In the genomic region with DNA sequence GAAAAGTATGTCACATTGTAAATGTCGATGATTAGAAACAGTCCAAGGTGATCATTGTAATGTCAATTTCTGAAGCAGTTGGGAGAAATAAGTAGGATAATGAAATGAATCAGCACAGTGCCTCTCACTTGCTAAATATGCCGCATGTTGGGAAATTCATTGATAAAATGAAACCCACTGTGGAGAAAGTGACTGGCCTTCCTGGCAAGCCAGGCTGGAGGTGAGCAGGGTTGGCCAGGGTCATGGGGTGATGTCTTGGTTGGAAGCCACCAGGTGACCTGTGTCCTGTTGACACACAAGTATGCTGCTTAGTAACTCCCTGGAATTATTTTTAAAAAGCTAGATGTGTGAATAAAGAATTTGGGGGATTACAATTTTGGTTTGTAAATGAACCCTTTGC, we compare ENCODE assay signal across 8 cellular contexts. TPM values are rescaled to one million over a fixed set of nuclear protein-coding genes. Genes with fewer than 3 reads are reported as not detected.
"Had no signal": no experiment of that assay in that cellular context is flagged by ENCODE, and none has a peak within 500 bp of the region (broad histone marks: within the 10 kb centered on the region; RNA-seq: fewer than 3 reads in every experiment).

No MANE protein-coding gene starts in this region.

- H3K9me3 ChIP-seq: esophagus muscularis mucosa, gastroesophageal sphincter, heart left ventricle, tibial artery had no signal

- H3K36me3 ChIP-seq: esophagus muscularis mucosa, gastroesophageal sphincter, heart left ventricle, tibial artery had no signal

- DNase-seq: tibial artery had no signal

- H3K4me3 ChIP-seq: esophagus muscularis mucosa, gastroesophageal sphincter, heart left ventricle, tibial artery had no signal

- ATAC-seq: gastroesophageal sphincter had no signal

- FAIRE-seq: islet of Langerhans had no signal

- H3K27ac ChIP-seq: esophagus muscularis mucosa, gastroesophageal sphincter, heart left ventricle, tibial artery had no signal

RNA-seq across cellular contexts. Expression of gene WNT9B, which starts 14.9 kb away (rescaled TPM):
- total RNA-seq: dermis blood vessel endothelial cell, endothelial cell of umbilical vein had no signal
- polyA plus RNA-seq: endothelial cell of umbilical vein, neural cell had no signal
